In genomic region chr20:15909995-15910394, GRCh38 we compare ENCODE assay signal across 26 cellular contexts.
DNase-seq lines count a peak whose midpoint lies in the region; ATAC-seq, FAIRE-seq and TF ChIP-seq lines count a peak whose summit lies in the region.
"Had no signal": no experiment of that assay in that cellular context is flagged by ENCODE, and none has a peak within 500 bp of the region (broad histone marks: within the 10 kb centered on the region; RNA-seq: fewer than 3 reads in every experiment).

No MANE protein-coding gene starts in this region.

- POLR2A ChIA-PET in HepG2 (lab: Yijun Ruan, JAX), result no interaction called here

- TF ChIP-seq POLR2A in HepG2 (IDR thresholded peaks at IDR 0.05; ENCODE audit: insufficient read depth in 1 of 2, low read depth in 2 of 2, low read length in 2 of 2) (no peak), right lobe of liver (IDR thresholded peaks at IDR 0.05) (no peak)

- WGBS in HepG2 (ENCODE audit: low lambda C conversion rate), result 17% methylated on average over 2 of the region's 2 CpGs
- 62% methylated on average over 2 of the region's 2 CpGs for whole genome bisulfite sequencing in right lobe of liver (ENCODE audit: insufficient coverage, low coverage, low lambda C conversion rate, missing lambda C conversion rate)

- TF ChIP-seq EP300 in HepG2 (IDR thresholded peaks at IDR 0.05; ENCODE audit: low read depth in 2 of 2, low read length in 2 of 2), result no peak
- TF ChIP-seq EP300 in HepG2 (CRISPR knock-in tag; IDR thresholded peaks at IDR 0.05; ENCODE audit: borderline replicate concordance), result no peak

- H3K27ac ChIP-seq in HepG2 (ENCODE audit: extremely low read length, insufficient read depth, low read length) (no peak overlapping the region), right lobe of liver (no peak overlapping the region), parathyroid adenoma (no peak overlapping the region)
- H3K27ac ChIP-seq: 22Rv1, BLaER1 had no signal

- H3K27me3 Mint-ChIP-seq in endothelial cell (ENCODE audit: unreplicated experiment), result peaks cover 6% of the 10 kb centered on the region
- H3K27me3 Mint-ChIP-seq: CD4-positive, alpha-beta memory T cell; CD4-positive, CD25-positive, alpha-beta regulatory T cell; CD8-positive, alpha-beta memory T cell had no signal

- no TSS peak for BruUV-seq in HepG2 (replicated peaks; lab: Mats Ljungman, UMichigan)

- H2AFZ ChIP-seq in HepG2 (ENCODE audit: low read length) (no peak overlapping the region), parathyroid adenoma (peak overlapping the region; percentile 9)

- peak overlapping the region; percentile 58 for H3K27ac Mint-ChIP-seq in endothelial cell (ENCODE audit: unreplicated experiment)
- H3K27ac Mint-ChIP-seq: CD14-positive monocyte; CD4-positive, alpha-beta memory T cell; CD4-positive, CD25-positive, alpha-beta regulatory T cell; CD8-positive, alpha-beta memory T cell had no signal

- no peak for TF ChIP-seq RAD21 in HepG2 (CRISPR knock-in tag; IDR thresholded peaks at IDR 0.05)

- H3K9me3 Mint-ChIP-seq in endothelial cell (ENCODE audit: unreplicated experiment), result no peaks in the 10 kb centered on the region

- no peaks in the 10 kb centered on the region for H4K20me1 ChIP-seq in HepG2 (ENCODE audit: insufficient read depth, low read length)

- no peaks in the 10 kb centered on the region for H3K4me1 ChIP-seq in HepG2 (ENCODE audit: insufficient read depth, low read length)
- no peaks in the 10 kb centered on the region for H3K4me1 ChIP-seq in right lobe of liver
- no peaks in the 10 kb centered on the region for H3K4me1 ChIP-seq in parathyroid adenoma
- H3K4me1 ChIP-seq: BE2C, BLaER1 had no signal

- H3K4me2 ChIP-seq in HepG2 (ENCODE audit: low read depth, low read length), result no peak overlapping the region
- H3K4me2 ChIP-seq in parathyroid adenoma (ENCODE audit: low read length), result no peak overlapping the region
- H3K4me2 ChIP-seq: BLaER1 had no signal

- H3K4me3 ChIP-seq in HepG2 (replicated peaks in 1 of 3; ENCODE audit: insufficient read depth in 1 of 3, low read depth in 2 of 3, low read length in 3 of 3) (no peak overlapping the region), right lobe of liver (no peak overlapping the region), parathyroid adenoma (ENCODE audit: low read depth, low read length) (no peak overlapping the region)
- H3K4me3 ChIP-seq: BLaER1, GM12878 had no signal

- H3K27me3 ChIP-seq in HepG2 (ENCODE audit: control insufficient read depth in 1 of 2, insufficient read depth in 2 of 2, low read length in 2 of 2), result no peaks in the 10 kb centered on the region
- no peaks in the 10 kb centered on the region for H3K27me3 ChIP-seq in right lobe of liver
- H3K27me3 ChIP-seq in parathyroid adenoma (ENCODE audit: control insufficient read depth, insufficient read depth, low read length), result no peaks in the 10 kb centered on the region
- H3K27me3 ChIP-seq: BE2C, BLaER1 had no signal

- CTCF ChIA-PET in HepG2 (lab: Yijun Ruan, JAX; ENCODE audit: low intra/inter-chr PET ratio, low total read pairs), result no interaction called here

- ATAC-seq in HepG2 (no peak), right lobe of liver (no peak)
- ATAC-seq: GM12878 had no signal

- no peaks in the 10 kb centered on the region for H3K36me3 ChIP-seq in HepG2 (replicated peaks in 1 of 2; ENCODE audit: control insufficient read depth in 1 of 2, insufficient read depth in 2 of 2, low read length in 2 of 2)
- no peaks in the 10 kb centered on the region for H3K36me3 ChIP-seq in right lobe of liver
- no peaks in the 10 kb centered on the region for H3K36me3 ChIP-seq in parathyroid adenoma (ENCODE audit: control insufficient read depth, insufficient read depth, low read length)
- H3K36me3 ChIP-seq: BE2C had no signal

- no peaks in the 10 kb centered on the region for H3K36me3 Mint-ChIP-seq in endothelial cell (ENCODE audit: low read depth, unreplicated experiment)
- H3K36me3 Mint-ChIP-seq: CD14-positive monocyte; CD4-positive, alpha-beta memory T cell; CD4-positive, CD25-positive, alpha-beta regulatory T cell; CD8-positive, alpha-beta memory T cell had no signal

- FAIRE-seq in HepG2 (lab: Jason Lieb, UNC) (peak; percentile 28), urothelium cell line (lab: Jason Lieb, UNC) (no peak)
- FAIRE-seq: GM12878, GM12892, GM19239 had no signal

- DNase-seq in HepG2 (ENCODE audit: low spot score), result no peak
- DNase-seq in right lobe of liver, result no peak
- no peak for DNase-seq in endothelial cell (ENCODE audit: low spot score)
- no peak for DNase-seq in NK-92 (lab: John Stamatoyannopoulos, UW; ENCODE audit: unreplicated experiment)
- DNase-seq in urothelium cell line (ENCODE audit: low spot score), result no peak
- DNase-seq: ACHN; BE2C; C1 segment of cervical spinal cord; CD4-positive, alpha-beta memory T cell; CD4-positive, CD25-positive, alpha-beta regulatory T cell; CD8-positive, alpha-beta memory T cell; COR-L47; DMS 273 treated with DMSO at 0.1 percent for 48 hours; DMS153; DMS53; DMS79; DND-41; EL; GDM1 had no signal

- intact Hi-C loops in HepG2 (cut with micrococcal nuclease; ENCODE audit: unreplicated experiment), result no loop called here
- intact Hi-C loops in right lobe of liver (cut with DNase I), result no loop called here

- H3K9me3 ChIP-seq in HepG2 (ENCODE audit: low read length), result peaks cover 64% of the 10 kb centered on the region
- H3K9me3 ChIP-seq in right lobe of liver, result no peaks in the 10 kb centered on the region
- no peaks in the 10 kb centered on the region for H3K9me3 ChIP-seq in parathyroid adenoma (ENCODE audit: control insufficient read depth, low read length)
- H3K9me3 ChIP-seq: BE2C had no signal

- in situ Hi-C loops in HepG2 (cut with HindIII; ENCODE audit: extremely low pct_ligation_motif_present, low pct_unique_long_range_greater_than_20kb), result no loop called here

- H3K4me3 Mint-ChIP-seq in endothelial cell (ENCODE audit: unreplicated experiment), result no peak overlapping the region
- H3K4me3 Mint-ChIP-seq: CD14-positive monocyte; CD4-positive, alpha-beta memory T cell; CD4-positive, CD25-positive, alpha-beta regulatory T cell; CD8-positive, alpha-beta memory T cell had no signal

- H3K79me2 ChIP-seq in HepG2 (ENCODE audit: insufficient read depth, low read length) (no peaks in the 10 kb centered on the region), parathyroid adenoma (no peaks in the 10 kb centered on the region)

- peaks cover 25% of the 10 kb centered on the region for H3K4me1 Mint-ChIP-seq in endothelial cell (ENCODE audit: unreplicated experiment)
- H3K4me1 Mint-ChIP-seq: CD14-positive monocyte; CD4-positive, alpha-beta memory T cell; CD4-positive, CD25-positive, alpha-beta regulatory T cell; CD8-positive, alpha-beta memory T cell had no signal

- TF ChIP-seq CTCF in HepG2 (CRISPR knock-in tag; IDR thresholded peaks at IDR 0.05), result no peak
- TF ChIP-seq CTCF in right lobe of liver (IDR thresholded peaks at IDR 0.05), result no peak
- no peak for TF ChIP-seq CTCF in endothelial cell (IDR thresholded peaks at IDR 0.05; ENCODE audit: unreplicated experiment)
- no peak for TF ChIP-seq CTCF in parathyroid adenoma (IDR thresholded peaks at IDR 0.05)

- H3K9ac ChIP-seq in HepG2 (ENCODE audit: insufficient read depth, low read depth, low read length) (no peak overlapping the region), parathyroid adenoma (no peak overlapping the region)
- H3K9ac ChIP-seq: BLaER1 had no signal

TF ChIP-seq in HepG2, 621 proteins besides CTCF, POLR2A, EP300 and RAD21 (continues in another document):
- no peak for TF ChIP-seq KLF9 (CRISPR knock-in tag; IDR thresholded peaks at IDR 0.05; ENCODE audit: low read depth)
- TF ChIP-seq HHEX (CRISPR knock-in tag; IDR thresholded peaks at IDR 0.05), result no peak
- peak; percentile 69 for TF ChIP-seq MAFF (IDR thresholded peaks at IDR 0.05; ENCODE audit: low read depth, low read length)
- TF ChIP-seq SRF (IDR thresholded peaks at IDR 0.05; ENCODE audit: low read depth, low read length), result no peak
- no peak for TF ChIP-seq HIVEP1 (CRISPR knock-in tag; IDR thresholded peaks at IDR 0.05)
- no peak for TF ChIP-seq DR1 (CRISPR knock-in tag; IDR thresholded peaks at IDR 0.05)
- TF ChIP-seq RXRA (CRISPR knock-in tag; IDR thresholded peaks at IDR 0.05), result no peak
- TF ChIP-seq ZNF331 (CRISPR knock-in tag; IDR thresholded peaks at IDR 0.05), result no peak
- TF ChIP-seq, protein P1, sequence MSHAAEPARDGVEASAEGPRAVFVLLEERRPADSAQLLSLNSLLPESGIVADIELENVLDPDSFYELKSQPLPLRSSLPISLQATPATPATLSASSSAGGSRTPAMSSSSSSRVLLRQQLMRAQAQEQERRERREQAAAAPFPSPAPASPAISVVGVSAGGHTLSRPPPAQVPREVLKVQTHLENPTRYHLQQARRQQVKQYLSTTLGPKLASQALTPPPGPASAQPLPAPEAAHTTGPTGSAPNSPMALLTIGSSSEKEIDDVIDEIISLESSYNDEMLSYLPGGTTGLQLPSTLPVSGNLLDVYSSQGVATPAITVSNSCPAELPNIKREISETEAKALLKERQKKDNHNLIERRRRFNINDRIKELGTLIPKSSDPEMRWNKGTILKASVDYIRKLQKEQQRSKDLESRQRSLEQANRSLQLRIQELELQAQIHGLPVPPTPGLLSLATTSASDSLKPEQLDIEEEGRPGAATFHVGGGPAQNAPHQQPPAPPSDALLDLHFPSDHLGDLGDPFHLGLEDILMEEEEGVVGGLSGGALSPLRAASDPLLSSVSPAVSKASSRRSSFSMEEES (CRISPR knock-in tag; IDR thresholded peaks at IDR 0.05), result no peak
- no peak for TF ChIP-seq ZNF777 (CRISPR knock-in tag; IDR thresholded peaks at IDR 0.05)
- no peak for TF ChIP-seq ZNF431 (CRISPR knock-in tag; IDR thresholded peaks at IDR 0.05; ENCODE audit: borderline replicate concordance, low read depth)
- TF ChIP-seq ZNF710 (CRISPR knock-in tag; IDR thresholded peaks at IDR 0.05; ENCODE audit: borderline replicate concordance), result no peak
- TF ChIP-seq MAFK (conservative IDR thresholded peaks at IDR 0.05 in 1 of 2, IDR thresholded peaks at IDR 0.05 in 1 of 2; ENCODE audit: low read length in 2 of 2), result peak; percentile 35 to 78; a peak in 3 of 4 replicates
